Comparison of ENCODE assay signal across 8 cellular contexts in the genomic region with DNA sequence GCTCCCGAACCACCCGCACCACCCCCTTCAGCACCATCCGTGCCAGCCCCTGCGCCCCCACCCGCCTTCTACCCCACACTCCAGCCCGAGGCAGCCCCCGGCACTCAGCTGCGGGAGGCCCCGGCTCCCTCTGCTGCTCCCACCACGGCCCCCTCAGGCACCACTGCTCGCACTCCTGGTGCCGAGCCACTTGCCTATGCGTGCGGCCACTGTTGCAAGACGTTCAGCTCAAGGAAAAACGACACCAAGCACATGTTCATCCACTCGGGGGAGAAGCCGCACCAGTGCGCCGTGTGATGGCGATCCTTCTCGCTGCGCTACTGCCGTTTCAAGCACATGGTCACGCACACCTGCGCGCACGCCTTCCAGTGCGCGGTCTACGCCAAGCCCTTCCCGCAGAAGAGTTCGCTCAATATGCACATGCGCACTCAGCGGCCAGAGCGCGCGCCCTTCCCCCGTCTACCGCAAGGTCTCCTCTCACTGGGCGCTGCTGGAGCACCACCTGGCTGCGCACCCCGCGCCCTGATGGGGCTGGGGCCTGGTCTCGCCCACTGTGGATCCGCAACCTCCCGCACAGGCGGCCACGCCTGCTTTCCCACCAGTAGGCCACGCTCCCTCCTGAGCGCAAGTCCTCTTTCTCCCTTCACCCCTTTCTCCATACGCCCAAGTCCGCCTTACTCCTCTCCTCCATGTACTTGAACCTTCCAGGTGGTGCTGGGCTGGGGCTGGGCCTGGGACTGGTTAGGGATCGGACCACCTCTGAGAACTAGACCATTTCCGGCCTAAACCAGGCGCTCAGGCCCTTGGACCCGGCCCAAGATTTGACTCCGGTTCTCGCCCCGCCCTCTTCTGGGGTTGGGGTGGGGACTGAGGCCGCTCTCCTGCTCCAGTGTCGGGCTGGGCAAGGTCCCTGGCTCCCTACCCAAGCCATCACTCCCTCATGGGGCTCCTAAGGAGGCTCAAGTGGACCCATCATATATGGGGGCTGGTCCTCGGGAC.
DNase-seq lines count a peak whose midpoint lies in the region; ATAC-seq, FAIRE-seq and TF ChIP-seq lines count a peak whose summit lies in the region.
"Not testable (repeated sequence)": the region's sequence is repeated elsewhere in the genome, so short reads cannot be mapped to it uniquely, and the experiment has no call there.

No MANE protein-coding gene starts in this region.

- not testable (repeated sequence) for H2AFZ ChIP-seq in HepG2 (ENCODE audit: low read length)

- intact Hi-C loops in Panc1 (cut with micrococcal nuclease; ENCODE audit: unreplicated experiment); body of pancreas (cut with DNase I); heart left ventricle (cut with DNase I); HepG2 (cut with micrococcal nuclease; ENCODE audit: unreplicated experiment); psoas muscle (cut with DNase I); upper lobe of right lung (cut with DNase I): not testable (repeated sequence)

- not testable (repeated sequence) for H3K4me2 ChIP-seq in HepG2 (ENCODE audit: low read depth, low read length)

- H3K4me1 ChIP-seq in Panc1 (ENCODE audit: control insufficient read depth, insufficient read depth, low read length); body of pancreas; heart left ventricle; HepG2 (ENCODE audit: insufficient read depth, low read length); psoas muscle; upper lobe of right lung: not testable (repeated sequence)

- TF ChIP-seq CTCF in Panc1 (IDR thresholded peaks at IDR 0.05); body of pancreas (IDR thresholded peaks at IDR 0.05); heart left ventricle (IDR thresholded peaks at IDR 0.05); HepG2 (CRISPR knock-in tag; IDR thresholded peaks at IDR 0.05); psoas muscle (IDR thresholded peaks at IDR 0.05); upper lobe of right lung (IDR thresholded peaks at IDR 0.05): not testable (repeated sequence)

- CTCF ChIA-PET in Panc1 (lab: Charles Lee); activated CD8-positive, alpha-beta T cell treated with anti-CD3 and anti-CD28 coated beads, Interleukin-2, amount 10 ng/mL, durations not matched to agents 7 days and 5 days (lab: Charles Lee); HepG2 (lab: Yijun Ruan, JAX; ENCODE audit: low intra/inter-chr PET ratio, low total read pairs): not testable (repeated sequence)

- not testable (repeated sequence) for H3K27ac ChIP-seq in Panc1 (ENCODE audit: low read length); body of pancreas; heart left ventricle; HepG2 (ENCODE audit: extremely low read length, insufficient read depth, low read length); psoas muscle; upper lobe of right lung

- not testable (repeated sequence) for H3K4me1 Mint-ChIP-seq in activated CD8-positive, alpha-beta T cell treated with anti-CD3 and anti-CD28 coated beads, Interleukin-2, amount 10 ng/mL, durations not matched to agents 7 days and 5 days (ENCODE audit: low read depth)

- not testable (repeated sequence) for H4K20me1 ChIP-seq in HepG2 (ENCODE audit: insufficient read depth, low read length)

- not testable (repeated sequence) for H3K4me3 Mint-ChIP-seq in activated CD8-positive, alpha-beta T cell treated with anti-CD3 and anti-CD28 coated beads, Interleukin-2, amount 10 ng/mL, durations not matched to agents 7 days and 5 days

- not testable (repeated sequence) for H3K4me3 ChIP-seq in Panc1 (ENCODE audit: low read depth in 2 of 2, low read length in 2 of 2); body of pancreas; heart left ventricle; HepG2 (replicated peaks in 1 of 3; ENCODE audit: insufficient read depth in 1 of 3, low read depth in 2 of 3, low read length in 3 of 3); psoas muscle; upper lobe of right lung

- not testable (repeated sequence) for H3K36me3 ChIP-seq in Panc1 (ENCODE audit: control insufficient read depth, insufficient read depth, low read length); body of pancreas (replicated peaks in 1 of 2; ENCODE audit: insufficient read depth in 1 of 2, low read depth in 2 of 2); heart left ventricle; HepG2 (replicated peaks in 1 of 2; ENCODE audit: control insufficient read depth in 1 of 2, insufficient read depth in 2 of 2, low read length in 2 of 2); psoas muscle (ENCODE audit: insufficient read depth in 1 of 2, low read depth in 1 of 2); upper lobe of right lung

- BruUV-seq in Panc1 (replicated peaks; lab: Mats Ljungman, UMichigan); HepG2 (replicated peaks; lab: Mats Ljungman, UMichigan): not testable (repeated sequence)

- in situ Hi-C loops in Panc1 (cut with HindIII; ENCODE audit: low pct_unique_long_range_greater_than_20kb, low sequenced_read_pairs); HepG2 (cut with HindIII; ENCODE audit: extremely low pct_ligation_motif_present, low pct_unique_long_range_greater_than_20kb): not testable (repeated sequence)

- TF ChIP-seq RAD21 in HepG2 (CRISPR knock-in tag; IDR thresholded peaks at IDR 0.05), result not testable (repeated sequence)

- H3K27me3 ChIP-seq in Panc1 (ENCODE audit: control insufficient read depth, insufficient read depth, low read length); body of pancreas; heart left ventricle; HepG2 (ENCODE audit: control insufficient read depth in 1 of 2, insufficient read depth in 2 of 2, low read length in 2 of 2); psoas muscle (ENCODE audit: insufficient read depth in 3 of 3, low read length in 2 of 3); upper lobe of right lung: not testable (repeated sequence)

- TF ChIP-seq POLR2A in body of pancreas (IDR thresholded peaks at IDR 0.05); heart left ventricle (IDR thresholded peaks at IDR 0.05); HepG2 (IDR thresholded peaks at IDR 0.05; ENCODE audit: insufficient read depth in 1 of 2, low read depth in 2 of 2, low read length in 2 of 2): not testable (repeated sequence)

- DNase-seq in Panc1 (ENCODE audit: low read depth, low spot score); activated CD8-positive, alpha-beta T cell treated with anti-CD3 and anti-CD28 coated beads, Interleukin-2, amount 10 ng/mL, durations not matched to agents 7 days and 5 days; body of pancreas; heart left ventricle; HepG2 (ENCODE audit: low spot score); psoas muscle; upper lobe of right lung: not testable (repeated sequence)

- not testable (repeated sequence) for H3K9ac ChIP-seq in HepG2 (ENCODE audit: insufficient read depth, low read depth, low read length)

- not testable (repeated sequence) for FAIRE-seq in HepG2 (lab: Jason Lieb, UNC)

- not testable (repeated sequence) for TF ChIP-seq EP300 in HepG2 (IDR thresholded peaks at IDR 0.05; ENCODE audit: low read depth in 2 of 2, low read length in 2 of 2); HepG2 (CRISPR knock-in tag; IDR thresholded peaks at IDR 0.05; ENCODE audit: borderline replicate concordance)

- POLR2A ChIA-PET in Panc1 (lab: Charles Lee); activated CD8-positive, alpha-beta T cell treated with anti-CD3 and anti-CD28 coated beads, Interleukin-2, amount 10 ng/mL, durations not matched to agents 7 days and 5 days (lab: Charles Lee); HepG2 (lab: Yijun Ruan, JAX): not testable (repeated sequence)

- not testable (repeated sequence) for H3K79me2 ChIP-seq in HepG2 (ENCODE audit: insufficient read depth, low read length)

- H3K9me3 ChIP-seq in Panc1 (ENCODE audit: control insufficient read depth, insufficient read depth, low read depth, low read length); body of pancreas; heart left ventricle; HepG2 (ENCODE audit: low read length); psoas muscle; upper lobe of right lung: not testable (repeated sequence)

- not testable (repeated sequence) for H3K27me3 Mint-ChIP-seq in activated CD8-positive, alpha-beta T cell treated with anti-CD3 and anti-CD28 coated beads, Interleukin-2, amount 10 ng/mL, durations not matched to agents 7 days and 5 days (ENCODE audit: low read depth)

- H3K36me3 Mint-ChIP-seq in activated CD8-positive, alpha-beta T cell treated with anti-CD3 and anti-CD28 coated beads, Interleukin-2, amount 10 ng/mL, durations not matched to agents 7 days and 5 days (ENCODE audit: low read depth), result not testable (repeated sequence)

- H3K27ac Mint-ChIP-seq in activated CD8-positive, alpha-beta T cell treated with anti-CD3 and anti-CD28 coated beads, Interleukin-2, amount 10 ng/mL, durations not matched to agents 7 days and 5 days, result not testable (repeated sequence)

- ATAC-seq in GM18907 (IDR thresholded peaks at IDR 0.05; ENCODE audit: unreplicated experiment), result peak; percentile 13
- ATAC-seq in Panc1, result peak; percentile 84
- ATAC-seq in activated CD8-positive, alpha-beta T cell treated with anti-CD3 and anti-CD28 coated beads, Interleukin-2, amount 10 ng/mL, durations not matched to agents 7 days and 5 days, result peak; percentile 29
- peak; percentile 86 for ATAC-seq in body of pancreas
- ATAC-seq in heart left ventricle, result peak; percentile 44 to 87 (median 80)
- peak; percentile 10 for ATAC-seq in HepG2
- peak; percentile 70 to 82 (median 80) for ATAC-seq in psoas muscle
- ATAC-seq in upper lobe of right lung, result peak; percentile 86

- not testable (repeated sequence) for H3K9me3 Mint-ChIP-seq in activated CD8-positive, alpha-beta T cell treated with anti-CD3 and anti-CD28 coated beads, Interleukin-2, amount 10 ng/mL, durations not matched to agents 7 days and 5 days (ENCODE audit: insufficient read depth)

- WGBS in body of pancreas, 2 donors, result 40% methylated on average over 1 of the region's 63 CpGs; no CpG with 5 or more reads in 1 of the 2 donors
- 40% methylated on average over 1 of the region's 63 CpGs; no CpG with 5 or more reads in 3 of the 4 donors for WGBS in heart left ventricle, 4 donors
- 71% methylated on average over 1 of the region's 63 CpGs for WGBS in HepG2 (ENCODE audit: low lambda C conversion rate)
- no CpG with 5 or more reads among the region's 63 CpGs for WGBS in psoas muscle, 3 donors

Comparison
In these comparisons a context has a peak if more than half of its experiments do, and no peak if none do; other contexts are left out.
1. ATAC-seq: peak in every context shown above with its lines; median percentile 86 in body of pancreas; 86 in upper lobe of right lung; 84 in Panc1; 80 in heart left ventricle; 80 in psoas muscle; 29 in activated CD8-positive, alpha-beta T cell treated with anti-CD3 and anti-CD28 coated beads, Interleukin-2, amount 10 ng/mL, durations not matched to agents 7 days and 5 days; 13 in GM18907; 10 in HepG2.